In genomic region chr19:12937243-12938053, GRCh38 we compare ENCODE assay signal across 8 cellular contexts. TPM values are rescaled to one million over a fixed set of nuclear protein-coding genes. Genes with fewer than 3 reads are reported as not detected.
DNase-seq lines count a peak whose midpoint lies in the region; ATAC-seq, FAIRE-seq and TF ChIP-seq lines count a peak whose summit lies in the region.

No MANE protein-coding gene starts in this region.

- peak overlapping the region; percentile 92 to 99 (median 98) for H3K27ac Mint-ChIP-seq in naive B cell

- H3K9me3 Mint-ChIP-seq in naive B cell = no peaks in the 10 kb centered on the region

- no peaks in the 10 kb centered on the region for H3K27me3 Mint-ChIP-seq in naive B cell

- H3K9me3 ChIP-seq in SK-N-SH = no peaks in the 10 kb centered on the region
- no peaks in the 10 kb centered on the region for H3K9me3 ChIP-seq in SJCRH30 (replicated peaks)
- no peaks in the 10 kb centered on the region for H3K9me3 ChIP-seq in H1 (ENCODE audit: insufficient read depth in 2 of 2, low read depth in 1 of 2, low read length in 1 of 2)

- H4K20me1 ChIP-seq in SK-N-SH (ENCODE audit: insufficient read depth) (peaks cover 30% of the 10 kb centered on the region), H1 (replicated peaks in 1 of 2; ENCODE audit: control insufficient read depth in 1 of 2, insufficient read depth in 2 of 2, low read length in 2 of 2) (peaks cover 9 to 19% of the 10 kb centered on the region in 2 experiments)

- peak overlapping the region; percentile 90 for H3K18ac ChIP-seq in H1 (ENCODE audit: extremely low read depth, low read length)

- peak overlapping the region; percentile 73 for H2AFZ ChIP-seq in SK-N-SH (ENCODE audit: low read depth)
- no peak overlapping the region for H2AFZ ChIP-seq in H1 (ENCODE audit: low read length)

- H3K4me3 ChIP-seq in SK-N-SH (ENCODE audit: low read depth in 2 of 2, low read length in 1 of 2) (peak overlapping the region; percentile 53 to 64), SJCRH30 (peak overlapping the region; percentile 90), H1 (ENCODE audit: extremely low read depth in 1 of 4, insufficient read depth in 2 of 4, low read depth in 3 of 4, low read length in 4 of 4) (peak overlapping the region; percentile 68 to 97 (median 93))

- H2BK15ac ChIP-seq in H1 (ENCODE audit: low read length) = peak overlapping the region; percentile 95; the same call in 1 of the 2 replicates

- H3K9ac ChIP-seq in SK-N-SH = peak overlapping the region; percentile 51; the same call in 1 of the 2 replicates
- H3K9ac ChIP-seq in H1 (replicated peaks in 1 of 4; ENCODE audit: extremely low read depth in 1 of 4, low read depth in 3 of 4, low read length in 3 of 4) = peak overlapping the region in 3 of 4 experiments; percentile 14 to 29 (median 27); a peak in 4 of 7 replicates

- peak overlapping the region; percentile 78 for H2BK5ac ChIP-seq in H1 (ENCODE audit: low read depth, low read length)

- H3K27me3 ChIP-seq in SK-N-SH (ENCODE audit: insufficient read depth) = no peaks in the 10 kb centered on the region
- no peaks in the 10 kb centered on the region for H3K27me3 ChIP-seq in SJCRH30
- no peaks in the 10 kb centered on the region for H3K27me3 ChIP-seq in H1 (replicated peaks in 1 of 4; ENCODE audit: control insufficient read depth in 3 of 4, extremely low read depth in 1 of 4, insufficient read depth in 3 of 4, low read length in 3 of 4)

- peak overlapping the region; percentile 30 to 83; a peak in 3 of 4 replicates for H3K27ac ChIP-seq in SK-N-SH (ENCODE audit: low read depth in 2 of 2, low read length in 1 of 2)
- H3K27ac ChIP-seq in SJCRH30 = peak overlapping the region; percentile 57
- H3K27ac ChIP-seq in H1 (ENCODE audit: low read depth, low read length) = peak overlapping the region; percentile 29; the same call in 1 of the 2 replicates

- peaks cover 5 to 12% of the 10 kb centered on the region in 2 donors for H3K36me3 Mint-ChIP-seq in naive B cell

- H2BK12ac ChIP-seq in H1 (ENCODE audit: low read depth, low read length) = peak overlapping the region; percentile 50; the same call in 1 of the 2 replicates

- H3K9me2 ChIP-seq in SK-N-SH = no peaks in the 10 kb centered on the region

- peaks cover 51 to 68% (median 64%) of the 10 kb centered on the region in 3 donors for H3K4me1 Mint-ChIP-seq in naive B cell

- ATAC-seq in SK-N-SH treated with all-trans-retinoic acid at 6 μM for 48 hours (no peak), naive B cell (ENCODE audit: low read depth in 2 of 2) (no peak), HG02884 (IDR thresholded peaks at IDR 0.05; ENCODE audit: unreplicated experiment) (no peak)

- H3K4me1 ChIP-seq in SK-N-SH (ENCODE audit: control insufficient read depth in 1 of 2, insufficient read depth in 2 of 2, low read depth in 1 of 2, low read length in 1 of 2) (peaks cover 19 to 34% of the 10 kb centered on the region in 2 experiments; a peak in 3 of 4 replicates), SJCRH30 (peaks cover 21% of the 10 kb centered on the region), H1 (replicated peaks in 1 of 4; ENCODE audit: control insufficient read depth in 3 of 4, insufficient read depth in 4 of 4, low read length in 3 of 4) (peaks cover 0 to 24% (median 14%) of the 10 kb centered on the region in 4 experiments; a peak in 6 of 7 replicates)

- in situ Hi-C loops in KBM-7 (cut with MboI; ENCODE audit: low pct_unique_long_range_greater_than_20kb, low sequenced_read_pairs) = no loop called here

- H3K79me1 ChIP-seq in H1 (ENCODE audit: low read depth, low read length) = peaks cover 9% of the 10 kb centered on the region

- peak in 1 of 2 experiments; percentile 36; a peak in 1 of 3 replicates for TF ChIP-seq POLR2A in H1 (IDR thresholded peaks at IDR 0.05; ENCODE audit: control extremely low read depth in 1 of 2, low read depth in 2 of 2, low read length in 2 of 2)

- FAIRE-seq in H1 (lab: Jason Lieb, UNC) = no peak

- H3K4ac ChIP-seq in H1 (replicated peaks; ENCODE audit: insufficient read length, low read depth, low read length) = peak overlapping the region; percentile 88

- H3K23me2 ChIP-seq in H1 (ENCODE audit: low read depth, low read length) = peaks cover 18% of the 10 kb centered on the region; the same call in 1 of the 2 replicates

- POLR2A ChIA-PET in SK-N-SH (lab: Yijun Ruan, JAX) = interaction anchor here (0.8 to 3.3 kb wide), 13 partner anchors 9 to 154 kb away, joined by 3 to 16 read pairs (median 5); partner anchors contain the start of genes DNASE2, GCDH, RAD23A and RTBDN
- POLR2A ChIA-PET in H1 (lab: Charles Lee; ENCODE audit: partially characterized antibody) = interaction anchor here (0.7 to 3.3 kb wide), 30 partner anchors 9 to 256 kb away, joined by 3 to 71 read pairs (median 5); partner anchors contain the start of genes DHPS, DNASE2, GADD45GIP1 and GCDH

- no peak for TF ChIP-seq CTCF in SK-N-SH (IDR thresholded peaks at IDR 0.05)
- TF ChIP-seq CTCF in H1 (IDR thresholded peaks at IDR 0.05; ENCODE audit: control extremely low read depth in 1 of 3, insufficient read depth in 1 of 3, low read depth in 1 of 3, low read length in 3 of 3) = no peak

- peak; percentile 52 for DNase-seq in SK-N-SH
- DNase-seq in KBM-7 = peak; percentile 100
- DNase-seq in SJCRH30 = peak; percentile 78 to 82
- DNase-seq in H1 (ENCODE audit: low read depth in 1 of 2, low spot score in 2 of 2) = peak in 1 of 2 experiments; percentile 77
- no peak for DNase-seq in naive B cell
- DNase-seq in stimulated activated CD4-positive, alpha-beta T cell treated with anti-CD3 and anti-CD28 coated beads, Interleukin-4, amount 100 ng/mL, for 1 hour = no peak

- no peak overlapping the region for H2AK5ac ChIP-seq in H1 (ENCODE audit: low read depth, low read length)

- TF ChIP-seq EP300 in SK-N-SH (IDR thresholded peaks at IDR 0.05; ENCODE audit: borderline replicate concordance in 1 of 2, low read depth in 1 of 2, low read length in 1 of 2) = peak in 1 of 2 experiments; percentile 7; a peak in 1 of 4 replicates
- peak in 1 of 2 experiments; percentile 17; a peak in 1 of 3 replicates for TF ChIP-seq EP300 in H1 (IDR thresholded peaks at IDR 0.05; ENCODE audit: borderline replicate concordance in 1 of 2, low read depth in 2 of 2, low read length in 2 of 2)

- H3K23ac ChIP-seq in H1 (ENCODE audit: insufficient read length) = no peak overlapping the region

- H3K4me3 Mint-ChIP-seq in naive B cell = peak overlapping the region; percentile 90 to 99 (median 98)

- WGBS in SK-N-SH (ENCODE audit: low lambda C conversion rate) = 11% methylated on average over 22 of the region's 23 CpGs
- 3% methylated on average over 23 of the region's 23 CpGs; no CpG with 5 or more reads in 1 of the 2 experiments for WGBS in H1 (ENCODE audit: extremely low coverage in 1 of 2, insufficient coverage in 1 of 2, insufficient read length in 1 of 2, insufficient replicate concordance in 2 of 2, low coverage in 1 of 2, low lambda C conversion rate in 2 of 2, missing lambda C conversion rate in 1 of 2), 2 experiments

- CTCF ChIA-PET in SK-N-SH (lab: Yijun Ruan, JAX) (interaction anchor here (0.8 to 1.8 kb wide), 4 partner anchors 12 to 103 kb away, joined by 3 to 9 read pairs (median 3); partner anchors contain the start of gene RTBDN), H1 (lab: Charles Lee; ENCODE audit: partially characterized antibody) (interaction anchor here (0.6 to 2.1 kb wide), 5 partner anchors 25 to 1424 kb away, joined by 3 to 9 read pairs (median 3); no protein-coding TSS in a partner anchor)

- H3F3A ChIP-seq in SK-N-SH (replicated peaks; ENCODE audit: insufficient read depth) = peaks cover 38% of the 10 kb centered on the region

- TF ChIP-seq RAD21 in SK-N-SH (IDR thresholded peaks at IDR 0.05; ENCODE audit: low read length) = no peak
- no peak for TF ChIP-seq RAD21 in H1 (IDR thresholded peaks at IDR 0.05 in 1 of 2, conservative IDR thresholded peaks at IDR 0.05 in 1 of 2; ENCODE audit: low read depth in 2 of 2, low read length in 2 of 2)

- H4K91ac ChIP-seq in H1 (replicated peaks; ENCODE audit: insufficient read length, low read length) = peak overlapping the region; percentile 86

- H2BK20ac ChIP-seq in H1 (ENCODE audit: low read length) = 0 out of 2 replicates have a peak overlapping the region, but pooled peaks have one; percentile 61

- H3K36me3 ChIP-seq in SK-N-SH (replicated peaks in 1 of 2; ENCODE audit: control insufficient read depth in 1 of 2, insufficient read depth in 2 of 2, low read length in 1 of 2) (peaks cover 17 to 34% of the 10 kb centered on the region in 2 experiments), SJCRH30 (peaks cover 34% of the 10 kb centered on the region), H1 (ENCODE audit: control insufficient read depth in 2 of 4, insufficient read depth in 4 of 4, low read length in 3 of 4) (peaks cover 13 to 33% (median 25%) of the 10 kb centered on the region in 4 experiments)

- peak overlapping the region; percentile 63 for H3K56ac ChIP-seq in H1 (replicated peaks; ENCODE audit: insufficient read length, low read depth, low read length)

- H3K79me2 ChIP-seq in SK-N-SH (ENCODE audit: insufficient read depth) (peaks cover 51% of the 10 kb centered on the region), H1 (ENCODE audit: control insufficient read depth in 1 of 2, insufficient read depth in 2 of 2, low read length in 2 of 2) (peaks cover 21 to 36% of the 10 kb centered on the region in 2 experiments)

- H4K5ac ChIP-seq in H1 (ENCODE audit: insufficient read length, low read depth, low read length) = peak overlapping the region; percentile 63

- peak overlapping the region; percentile 81 for H3K4me2 ChIP-seq in SK-N-SH
- peak overlapping the region; percentile 87 to 90 for H3K4me2 ChIP-seq in H1 (ENCODE audit: insufficient read depth in 1 of 2, low read depth in 2 of 2, low read length in 2 of 2)

- peak overlapping the region; percentile 92 for H4K8ac ChIP-seq in H1 (ENCODE audit: extremely low read depth, insufficient read depth, low read length)

- H2BK120ac ChIP-seq in H1 (replicated peaks; ENCODE audit: low read depth, low read length) = peak overlapping the region; percentile 9

- H3K14ac ChIP-seq in H1 (ENCODE audit: insufficient read length) = no peak overlapping the region

RNA-seq across cellular contexts. Expression of gene CALR, which starts 1.0 kb away (rescaled TPM):
- 1,316 and 1,334 TPM in 2 replicates for polyA plus RNA-seq in SK-N-SH (2012; rRNA removed)
- polyA plus RNA-seq in SK-N-SH (2012; cell fraction: cytosol; rRNA removed) = 1,211 and 1,253 TPM in 2 replicates
- polyA plus RNA-seq in SK-N-SH (2012; cell fraction: nucleus; rRNA removed) = 904 and 910 TPM in 2 replicates
- 940 and 960 TPM in 2 replicates for total RNA-seq in SJCRH30 (2014; rRNA removed; shearing (Covaris generic))
- total RNA-seq in H1 (2021; fragmentation: NEBNext Ultra II Directional; extraction: Animal tissue kit (Norgen Biotek cat#: 25700)) = 1,155 and 1,177 TPM in 2 replicates
- polyA plus RNA-seq in H1 (2011; rRNA removed) = 418 and 591 TPM in 2 replicates
- 688 TPM for polyA plus RNA-seq in H1 (2011; cell fraction: cytosol; rRNA removed)
- polyA plus RNA-seq in H1 (2011; cell fraction: nucleus; rRNA removed) = 550 TPM
- 1,095 to 1,152 TPM (median 1,124 TPM) in 4 replicates for polyA plus RNA-seq in H1 (2012, experiment 1 of 2)
- 936 TPM for polyA plus RNA-seq in H1 (2012, experiment 2 of 2)
- 1,404 TPM for polyA plus RNA-seq in H1 (2013, experiment 1 of 2)
- polyA plus RNA-seq in H1 (2013, experiment 2 of 2) = 1,687 TPM
- polyA minus RNA-seq in H1 (2011; rRNA and poly(A)+ RNA removed) = 818 and 963 TPM in 2 replicates
- 466 TPM for polyA minus RNA-seq in H1 (2011; cell fraction: cytosol; rRNA and poly(A)+ RNA removed)
- 318 TPM for polyA minus RNA-seq in H1 (2011; cell fraction: nucleus; rRNA and poly(A)+ RNA removed)
- polyA plus RNA-seq in naive B cell (ENCODE audit: low read depth in 6 of 6) = 100 to 1,000 TPM in 5 of 6 donors, 10 to 100 TPM in 1; 97.4 to 189 (median 155) TPM

RNA-seq across cellular contexts. Expression of gene FARSA, which starts 3.9 kb away (rescaled TPM):
- 56.8 and 170 TPM in 2 replicates for polyA plus RNA-seq in SK-N-SH (2012; rRNA removed)
- polyA plus RNA-seq in SK-N-SH (2012; cell fraction: cytosol; rRNA removed) = 106 and 113 TPM in 2 replicates
- 237 and 401 TPM in 2 replicates for polyA plus RNA-seq in SK-N-SH (2012; cell fraction: nucleus; rRNA removed)
- total RNA-seq in SJCRH30 (2014; rRNA removed; shearing (Covaris generic)) = 65.8 and 77.3 TPM in 2 replicates
- 103 and 108 TPM in 2 replicates for total RNA-seq in H1 (2021; fragmentation: NEBNext Ultra II Directional; extraction: Animal tissue kit (Norgen Biotek cat#: 25700))
- polyA plus RNA-seq in H1 (2011; rRNA removed) = 61.0 and 100 TPM in 2 replicates
- polyA plus RNA-seq in H1 (2011; cell fraction: cytosol; rRNA removed) = 56.1 TPM
- polyA plus RNA-seq in H1 (2011; cell fraction: nucleus; rRNA removed) = 120 TPM
- 94.6 to 115 TPM (median 113 TPM) in 4 replicates for polyA plus RNA-seq in H1 (2012, experiment 1 of 2)
- 120 TPM for polyA plus RNA-seq in H1 (2012, experiment 2 of 2)
- polyA plus RNA-seq in H1 (2013, experiment 1 of 2) = 66.3 TPM
- 62.2 TPM for polyA plus RNA-seq in H1 (2013, experiment 2 of 2)
- 28.3 and 36.2 TPM in 2 replicates for polyA minus RNA-seq in H1 (2011; rRNA and poly(A)+ RNA removed)
- 33.0 TPM for polyA minus RNA-seq in H1 (2011; cell fraction: cytosol; rRNA and poly(A)+ RNA removed)
- 41.7 TPM for polyA minus RNA-seq in H1 (2011; cell fraction: nucleus; rRNA and poly(A)+ RNA removed)
- polyA plus RNA-seq in naive B cell (ENCODE audit: low read depth in 6 of 6) = 10 to 100 TPM; 33.8 to 63.0 (median 44.0) TPM

RNA-seq across cellular contexts. Expression of gene RAD23A, which starts 8.2 kb away (rescaled TPM):
- polyA plus RNA-seq in SK-N-SH (2012; rRNA removed) (60.4 and 116 TPM in 2 replicates), H1 (2011; rRNA removed) (40.0 and 80.1 TPM in 2 replicates), naive B cell (ENCODE audit: low read depth in 6 of 6) (100 to 1,000 TPM in 3 of 6 donors, 10 to 100 TPM in 3; 82.9 to 119 (median 99.3) TPM)
- 49.7 and 70.4 TPM in 2 replicates for polyA plus RNA-seq in SK-N-SH (2012; cell fraction: cytosol; rRNA removed)
- polyA plus RNA-seq in SK-N-SH (2012; cell fraction: nucleus; rRNA removed) = 173 and 199 TPM in 2 replicates
- total RNA-seq in SJCRH30 (2014; rRNA removed; shearing (Covaris generic)) = 129 and 131 TPM in 2 replicates
- 73.3 and 76.1 TPM in 2 replicates for total RNA-seq in H1 (2021; fragmentation: NEBNext Ultra II Directional; extraction: Animal tissue kit (Norgen Biotek cat#: 25700))
- 55.5 TPM for polyA plus RNA-seq in H1 (2011; cell fraction: cytosol; rRNA removed)
- 103 TPM for polyA plus RNA-seq in H1 (2011; cell fraction: nucleus; rRNA removed)
- polyA plus RNA-seq in H1 (2012, experiment 1 of 2) = 80.4 to 113 TPM (median 97.5 TPM) in 4 replicates
- polyA plus RNA-seq in H1 (2012, experiment 2 of 2) = 81.2 TPM
- 109 TPM for polyA plus RNA-seq in H1 (2013, experiment 1 of 2)
- polyA plus RNA-seq in H1 (2013, experiment 2 of 2) = 104 TPM
- polyA minus RNA-seq in H1 (2011; rRNA and poly(A)+ RNA removed) = 20.4 and 29.3 TPM in 2 replicates
- 60.7 TPM for polyA minus RNA-seq in H1 (2011; cell fraction: cytosol; rRNA and poly(A)+ RNA removed)
- 34.6 TPM for polyA minus RNA-seq in H1 (2011; cell fraction: nucleus; rRNA and poly(A)+ RNA removed)

RNA-seq across cellular contexts. Expression of gene SYCE2, which starts 18.4 kb away (rescaled TPM):
- polyA plus RNA-seq in SK-N-SH (2012; rRNA removed) (0.44 and 1.1 TPM in 2 replicates), H1 (2011; rRNA removed) (0.69 and 0.71 TPM in 2 replicates), naive B cell (ENCODE audit: low read depth in 6 of 6) (under 1 TPM in 1 of 6 donors, not detected in 5; 0.21 TPM)
- polyA plus RNA-seq in SK-N-SH (2012; cell fraction: cytosol; rRNA removed) = 0.58 and 0.68 TPM in 2 replicates
- polyA plus RNA-seq in SK-N-SH (2012; cell fraction: nucleus; rRNA removed) = 0.29 and 0.36 TPM in 2 replicates
- total RNA-seq in SJCRH30 (2014; rRNA removed; shearing (Covaris generic)) = 0.24 TPM in 1 of 2 replicates, not detected in the other
- total RNA-seq in H1 (2021; fragmentation: NEBNext Ultra II Directional; extraction: Animal tissue kit (Norgen Biotek cat#: 25700)) = 0.46 and 0.97 TPM in 2 replicates
- 1.0 TPM for polyA plus RNA-seq in H1 (2011; cell fraction: cytosol; rRNA removed)
- 0.68 TPM for polyA plus RNA-seq in H1 (2011; cell fraction: nucleus; rRNA removed)
- 0.82 to 4.0 TPM (median 2.7 TPM) in 4 replicates for polyA plus RNA-seq in H1 (2012, experiment 1 of 2)
- polyA plus RNA-seq in H1 (2012, experiment 2 of 2) = 0.88 TPM
- 1.0 TPM for polyA plus RNA-seq in H1 (2013, experiment 1 of 2)
- 1.0 TPM for polyA plus RNA-seq in H1 (2013, experiment 2 of 2)
- polyA minus RNA-seq in H1 (2011; rRNA and poly(A)+ RNA removed) = 0.32 and 0.38 TPM in 2 replicates
- not detected for polyA minus RNA-seq in H1 (2011; cell fraction: cytosol; rRNA and poly(A)+ RNA removed)
- polyA minus RNA-seq in H1 (2011; cell fraction: nucleus; rRNA and poly(A)+ RNA removed) = not detected

RNA-seq across cellular contexts. Expression of gene GADD45GIP1, which starts 19.6 kb away (rescaled TPM):
- 65.7 and 91.8 TPM in 2 replicates for polyA plus RNA-seq in SK-N-SH (2012; rRNA removed)
- 55.7 and 67.8 TPM in 2 replicates for polyA plus RNA-seq in SK-N-SH (2012; cell fraction: cytosol; rRNA removed)
- 31.0 and 46.6 TPM in 2 replicates for polyA plus RNA-seq in SK-N-SH (2012; cell fraction: nucleus; rRNA removed)
- 59.9 and 71.5 TPM in 2 replicates for total RNA-seq in SJCRH30 (2014; rRNA removed; shearing (Covaris generic))
- total RNA-seq in H1 (2021; fragmentation: NEBNext Ultra II Directional; extraction: Animal tissue kit (Norgen Biotek cat#: 25700)) = 42.2 and 45.5 TPM in 2 replicates
- 42.6 and 58.5 TPM in 2 replicates for polyA plus RNA-seq in H1 (2011; rRNA removed)
- polyA plus RNA-seq in H1 (2011; cell fraction: cytosol; rRNA removed) = 69.9 TPM
- polyA plus RNA-seq in H1 (2011; cell fraction: nucleus; rRNA removed) = 48.3 TPM
- 29.8 to 63.8 TPM (median 59.7 TPM) in 4 replicates for polyA plus RNA-seq in H1 (2012, experiment 1 of 2)
- polyA plus RNA-seq in H1 (2012, experiment 2 of 2) = 33.7 TPM
- 51.0 TPM for polyA plus RNA-seq in H1 (2013, experiment 1 of 2)
- polyA plus RNA-seq in H1 (2013, experiment 2 of 2) = 51.7 TPM
- 3.9 and 4.2 TPM in 2 replicates for polyA minus RNA-seq in H1 (2011; rRNA and poly(A)+ RNA removed)
- polyA minus RNA-seq in H1 (2011; cell fraction: cytosol; rRNA and poly(A)+ RNA removed) = 18.5 TPM
- polyA minus RNA-seq in H1 (2011; cell fraction: nucleus; rRNA and poly(A)+ RNA removed) = 9.9 TPM
- 10 to 100 TPM; 49.4 to 65.9 (median 52.7) TPM for polyA plus RNA-seq in naive B cell (ENCODE audit: low read depth in 6 of 6)

Comparison
In these comparisons a context has a peak if more than half of its experiments do, and no peak if none do; other contexts are left out.
1. DNase-seq: peak in SK-N-SH (single experiment), KBM-7 (single experiment) and SJCRH30 (2 of 2); none in naive B cell (single experiment) and stimulated activated CD4-positive, alpha-beta T cell treated with anti-CD3 and anti-CD28 coated beads, Interleukin-4, amount 100 ng/mL, for 1 hour (single experiment).
2. Of the 17 proteins assayed by ChIP-seq in both H1 and SK-N-SH: peak only in H1: MAX, TAF1, TCF12, USF2 and YY1; only in SK-N-SH: CHD2; in both: none; in neither: 9; mixed calls (peak in some experiments, not most) for 2.
3. Peak in every context shown above with its lines, with median percentiles within 50 percentile points of each other: H3K27ac ChIP-seq and H3K4me3 ChIP-seq.